ENCODE assay signal across 10 cellular contexts in genomic region chr1:233326319-233326994, GRCh38. TPM values are rescaled to one million over a fixed set of nuclear protein-coding genes. Genes with fewer than 3 reads are reported as not detected.
DNase-seq lines count a peak whose midpoint lies in the region; ATAC-seq and TF ChIP-seq lines count a peak whose summit lies in the region.
"Had no signal": no experiment of that assay in that cellular context is flagged by ENCODE, and none has a peak within 500 bp of the region (broad histone marks: within the 10 kb centered on the region; RNA-seq: fewer than 3 reads in every experiment).

No MANE protein-coding gene starts in this region.

- peak overlapping the region; percentile 30 to 60 (median 46) for H3K4me3 ChIP-seq in right lobe of liver
- H3K4me3 ChIP-seq in vagina: peak overlapping the region; percentile 68 to 92

- H3K27me3 Mint-ChIP-seq in stimulated activated naive CD8-positive, alpha-beta T cell treated with anti-CD3 and anti-CD28 coated beads, Interleukin-15, Interleukin-2, amounts not matched to agents 100 ng/mL and 50 ng/mL, for 24 hours: peaks cover 23% of the 10 kb centered on the region
- H3K27me3 Mint-ChIP-seq in activated naive CD8-positive, alpha-beta T cell treated with anti-CD3 and anti-CD28 coated beads for 36 hours: peaks cover 29% of the 10 kb centered on the region

- peaks cover 7% of the 10 kb centered on the region for H3K4me1 Mint-ChIP-seq in stimulated activated naive CD8-positive, alpha-beta T cell treated with anti-CD3 and anti-CD28 coated beads, Interleukin-15, Interleukin-2, amounts not matched to agents 100 ng/mL and 50 ng/mL, for 24 hours (ENCODE audit: low read depth)
- H3K4me1 Mint-ChIP-seq in activated naive CD8-positive, alpha-beta T cell treated with anti-CD3 and anti-CD28 coated beads for 36 hours: peaks cover 4% of the 10 kb centered on the region

- DNase-seq in stimulated activated naive CD8-positive, alpha-beta T cell treated with anti-CD3 and anti-CD28 coated beads, Interleukin-15, Interleukin-2, amounts not matched to agents 100 U/mL and 50 U/mL, for 24 hours: no peak
- DNase-seq in activated naive CD8-positive, alpha-beta T cell treated with anti-CD3 and anti-CD28 coated beads for 36 hours: no peak
- DNase-seq in right lobe of liver (no peak), vagina (ENCODE audit: extremely low spot score in 2 of 2) (no peak), AG20443 (ENCODE audit: low spot score) (no peak), superior temporal gyrus (ENCODE audit: extremely low spot score) (no peak), NCI-H2029 (lab: John Stamatoyannopoulos, UW) (no peak)
- DNase-seq: GOT3 had no signal

- ATAC-seq in stimulated activated naive CD8-positive, alpha-beta T cell treated with anti-CD3 and anti-CD28 coated beads, Interleukin-15, Interleukin-2, amounts not matched to agents 100 U/mL and 50 U/mL, for 24 hours: no peak
- no peak for ATAC-seq in right lobe of liver

- H3K9me3 ChIP-seq in right lobe of liver (no peaks in the 10 kb centered on the region), vagina (no peaks in the 10 kb centered on the region)

- H3K36me3 Mint-ChIP-seq in stimulated activated naive CD8-positive, alpha-beta T cell treated with anti-CD3 and anti-CD28 coated beads, Interleukin-15, Interleukin-2, amounts not matched to agents 100 ng/mL and 50 ng/mL, for 24 hours (ENCODE audit: low read depth): no peaks in the 10 kb centered on the region
- H3K36me3 Mint-ChIP-seq in activated naive CD8-positive, alpha-beta T cell treated with anti-CD3 and anti-CD28 coated beads for 36 hours: no peaks in the 10 kb centered on the region

- TF ChIP-seq POLR2A in right lobe of liver (IDR thresholded peaks at IDR 0.05) (no peak), vagina (IDR thresholded peaks at IDR 0.05) (no peak)

- H3K27me3 ChIP-seq in right lobe of liver (no peaks in the 10 kb centered on the region), vagina (no peaks in the 10 kb centered on the region)

- no peak overlapping the region for H3K27ac Mint-ChIP-seq in stimulated activated naive CD8-positive, alpha-beta T cell treated with anti-CD3 and anti-CD28 coated beads, Interleukin-15, Interleukin-2, amounts not matched to agents 100 ng/mL and 50 ng/mL, for 24 hours
- H3K27ac Mint-ChIP-seq in activated naive CD8-positive, alpha-beta T cell treated with anti-CD3 and anti-CD28 coated beads for 36 hours: peak overlapping the region; percentile 20

- H3K4me1 ChIP-seq in right lobe of liver (peaks cover 0 to 29% (median 4%) of the 10 kb centered on the region in 4 donors), vagina (peaks cover 11% of the 10 kb centered on the region)

- intact Hi-C loops in right lobe of liver (cut with DNase I): no loop called here
- intact Hi-C loops in vagina (cut with DNase I): no loop called here

- no peaks in the 10 kb centered on the region for H3K36me3 ChIP-seq in right lobe of liver
- H3K36me3 ChIP-seq in vagina: no peaks in the 10 kb centered on the region

- H3K27ac ChIP-seq in right lobe of liver (no peak overlapping the region), vagina (no peak overlapping the region)
- H3K27ac ChIP-seq: foreskin keratinocyte had no signal

- H3K4me3 Mint-ChIP-seq in stimulated activated naive CD8-positive, alpha-beta T cell treated with anti-CD3 and anti-CD28 coated beads, Interleukin-15, Interleukin-2, amounts not matched to agents 100 ng/mL and 50 ng/mL, for 24 hours: peak overlapping the region; percentile 71
- H3K4me3 Mint-ChIP-seq in activated naive CD8-positive, alpha-beta T cell treated with anti-CD3 and anti-CD28 coated beads for 36 hours: peak overlapping the region; percentile 71

- TF ChIP-seq CTCF in right lobe of liver (IDR thresholded peaks at IDR 0.05) (no peak), vagina (IDR thresholded peaks at IDR 0.05) (no peak)

- H3K9me3 Mint-ChIP-seq in stimulated activated naive CD8-positive, alpha-beta T cell treated with anti-CD3 and anti-CD28 coated beads, Interleukin-15, Interleukin-2, amounts not matched to agents 100 ng/mL and 50 ng/mL, for 24 hours: no peaks in the 10 kb centered on the region
- H3K9me3 Mint-ChIP-seq in activated naive CD8-positive, alpha-beta T cell treated with anti-CD3 and anti-CD28 coated beads for 36 hours: no peaks in the 10 kb centered on the region

- 11% methylated on average over 6 of the region's 6 CpGs for WGBS in right lobe of liver (ENCODE audit: insufficient coverage, low coverage, low lambda C conversion rate, missing lambda C conversion rate)

RNA-seq across cellular contexts. Expression of gene MAP3K21, which starts 1.1 kb away (rescaled TPM):
- 1 to 10 TPM; 1.6 to 1.9 TPM for total RNA-seq in activated naive CD8-positive, alpha-beta T cell treated with anti-CD3 and anti-CD28 coated beads for 36 hours
- total RNA-seq in right lobe of liver: 1 to 10 TPM; 3.2 to 5.1 (median 3.8) TPM
- 6.9 TPM for total RNA-seq in vagina

RNA-seq across cellular contexts. Expression of gene PCNX2, which starts 30.9 kb away (rescaled TPM):
- 10 to 100 TPM; 10.6 to 12.5 TPM for total RNA-seq in activated naive CD8-positive, alpha-beta T cell treated with anti-CD3 and anti-CD28 coated beads for 36 hours
- total RNA-seq in right lobe of liver (1 to 10 TPM in 2 of 6 experiments, under 1 TPM in 4; 0.35 to 3.4 (median 0.82) TPM), vagina (29.2 TPM)
